In the genomic region with DNA sequence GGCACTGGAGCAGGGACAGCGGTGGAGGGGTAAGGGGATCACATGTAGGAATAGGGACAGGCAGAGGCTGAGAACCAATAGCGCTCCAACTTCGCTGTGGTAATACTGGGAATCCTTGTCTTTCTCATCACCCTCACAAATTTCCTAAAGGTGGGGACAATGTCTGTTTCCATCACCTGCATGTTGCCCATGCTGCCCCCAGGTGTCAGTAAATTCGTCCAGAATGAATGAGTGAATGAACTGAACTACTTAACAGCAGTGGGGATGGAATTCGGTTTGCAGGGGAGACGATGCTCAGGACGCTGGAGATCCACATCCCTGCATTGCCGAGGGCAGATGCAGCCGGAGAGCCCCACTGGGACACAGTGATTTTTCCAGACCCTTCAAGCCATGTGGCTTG, we compare ENCODE assay signal across 20 cellular contexts.
DNase-seq lines count a peak whose midpoint lies in the region; ATAC-seq, FAIRE-seq and TF ChIP-seq lines count a peak whose summit lies in the region.
"Had no signal": no experiment of that assay in that cellular context is flagged by ENCODE, and none has a peak within 500 bp of the region (broad histone marks: within the 10 kb centered on the region; RNA-seq: fewer than 3 reads in every experiment).

No MANE protein-coding gene starts in this region.

- DNase-seq in GM06990 (ENCODE audit: extremely low read depth, insufficient read length) (no peak), HT-29 (ENCODE audit: low spot score) (peak; percentile 9), cerebellar cortex (ENCODE audit: low spot score) (peak; percentile 39), urothelium cell line (ENCODE audit: low spot score) (no peak), GM10266 (ENCODE audit: extremely low spot score) (no peak)
- DNase-seq: AML-193, DMS79 treated with DMSO at 0.1 percent for 48 hours, Kasumi-1, NCI-H1092 treated with DMSO at 0.1 percent for 48 hours, NCI-H2081, NCI-H524, NCI-H82, PC-9, SIG-M5, T-cell had no signal

- ATAC-seq in HG02870 (IDR thresholded peaks at IDR 0.05; ENCODE audit: unreplicated experiment) (no peak), HG03565 (IDR thresholded peaks at IDR 0.05; ENCODE audit: unreplicated experiment) (no peak)
- ATAC-seq: SK-N-SH treated with all-trans-retinoic acid at 6 μM for 48 hours, T-cell had no signal

- no peaks in the 10 kb centered on the region for H3K36me3 ChIP-seq in GM06990 (ENCODE audit: control insufficient read depth, insufficient read depth, low read length)

- peak; percentile 9 for TF ChIP-seq CTCF in GM06990 (IDR thresholded peaks at IDR 0.05; ENCODE audit: insufficient read depth, low read length, poor library complexity, severe bottlenecking)
- no peak for TF ChIP-seq CTCF in GM10266 (IDR thresholded peaks at IDR 0.05; ENCODE audit: control insufficient read depth, insufficient read depth, low read depth, missing control alignments)

- no peaks in the 10 kb centered on the region for H3K27me3 ChIP-seq in GM06990 (replicated peaks; ENCODE audit: control insufficient read depth, insufficient read depth, low read length)

- H3K4me3 ChIP-seq in GM06990 (replicated peaks; ENCODE audit: low read depth, low read length): no peak overlapping the region
- H3K4me3 ChIP-seq: GM12878, PC-9 had no signal

- FAIRE-seq in urothelium cell line (lab: Jason Lieb, UNC): peak; percentile 9
- FAIRE-seq: G401.6, GM12878 had no signal

Comparison
In these comparisons a context has a peak if more than half of its experiments do, and no peak if none do; other contexts are left out.
1. DNase-seq: peak in HT-29 (single experiment) and cerebellar cortex (single experiment); none in GM06990 (single experiment), urothelium cell line (single experiment) and GM10266 (single experiment).